ENCODE assay signal across 10 cellular contexts in genomic region chr3:115667175-115668065, GRCh38. TPM values are rescaled to one million over a fixed set of nuclear protein-coding genes. Genes with fewer than 3 reads are reported as not detected.
DNase-seq lines count a peak whose midpoint lies in the region; ATAC-seq, FAIRE-seq and TF ChIP-seq lines count a peak whose summit lies in the region.
"Had no signal": no experiment of that assay in that cellular context is flagged by ENCODE, and none has a peak within 500 bp of the region (broad histone marks: within the 10 kb centered on the region; RNA-seq: fewer than 3 reads in every experiment).

No MANE protein-coding gene starts in this region.

- WGBS in small intestine, 3 donors, result 45 to 72% (median 57%) methylated on average over 2 of the region's 2 CpGs

- no peak overlapping the region for H3K27ac Mint-ChIP-seq in activated CD4-positive, alpha-beta T cell treated with anti-CD3 and anti-CD28 coated beads, Interleukin-2, amount 10 ng/mL, durations not matched to agents 7 days and 5 days
- H3K27ac Mint-ChIP-seq: progenitor cell of endocrine pancreas had no signal

- H3K36me3 ChIP-seq in ACC112 (ENCODE audit: insufficient read depth, low read length), result no peaks in the 10 kb centered on the region
- H3K36me3 ChIP-seq in fibroblast of lung (ENCODE audit: control insufficient read depth, insufficient read depth, low read length), result no peaks in the 10 kb centered on the region
- no peaks in the 10 kb centered on the region for H3K36me3 ChIP-seq in small intestine (ENCODE audit: control insufficient read depth in 2 of 2, insufficient read depth in 2 of 2, low read length in 2 of 2)

- no peaks in the 10 kb centered on the region for H3K36me3 Mint-ChIP-seq in activated CD4-positive, alpha-beta T cell treated with anti-CD3 and anti-CD28 coated beads, Interleukin-2, amount 10 ng/mL, durations not matched to agents 7 days and 5 days (ENCODE audit: low read depth)

- CTCF ChIA-PET in activated CD4-positive, alpha-beta T cell treated with anti-CD3 and anti-CD28 coated beads, Interleukin-2, amount 10 ng/mL, durations not matched to agents 7 days and 5 days (lab: Charles Lee), result interaction anchor here (0.7 kb wide), 1 partner anchor 1921 kb away, joined by 3 read pairs; the partner anchor contains the start of gene ATP6V1A

- no peaks in the 10 kb centered on the region for H3K9me3 Mint-ChIP-seq in activated CD4-positive, alpha-beta T cell treated with anti-CD3 and anti-CD28 coated beads, Interleukin-2, amount 10 ng/mL, durations not matched to agents 7 days and 5 days

- H3K4me2 ChIP-seq in fibroblast of lung (ENCODE audit: extremely low read depth, insufficient read depth, low read length), result no peak overlapping the region

- H3K9me3 ChIP-seq in fibroblast of lung (ENCODE audit: control insufficient read depth, insufficient read depth, low read depth, low read length) (no peaks in the 10 kb centered on the region), small intestine (ENCODE audit: control insufficient read depth, low read depth) (no peaks in the 10 kb centered on the region)

- intact Hi-C loops in Right ventricle myocardium inferior (cut with DNase I), result no loop called here

- H3K4me1 Mint-ChIP-seq in activated CD4-positive, alpha-beta T cell treated with anti-CD3 and anti-CD28 coated beads, Interleukin-2, amount 10 ng/mL, durations not matched to agents 7 days and 5 days, result peaks cover 6% of the 10 kb centered on the region

- ATAC-seq in GM19452 (IDR thresholded peaks at IDR 0.05; ENCODE audit: unreplicated experiment) (peak; percentile 73), Right ventricle myocardium inferior (no peak)

- H3K4me3 ChIP-seq in ACC112 (ENCODE audit: low read depth, low read length) (no peak overlapping the region), fibroblast of lung (replicated peaks in 1 of 4; ENCODE audit: control extremely low read depth in 1 of 4, insufficient read depth in 1 of 4, low read depth in 3 of 4, low read length in 4 of 4) (no peak overlapping the region), small intestine (ENCODE audit: low read depth in 1 of 2, low read length in 2 of 2) (no peak overlapping the region)

- FAIRE-seq in small intestine (lab: Jason Lieb, UNC), result no peak

- peak overlapping the region; percentile 50 for H2AFZ ChIP-seq in ACC112 (ENCODE audit: low read length, unreplicated experiment)
- H2AFZ ChIP-seq in fibroblast of lung (ENCODE audit: low read length), result no peak overlapping the region

- DNase-seq in HT1080 (ENCODE audit: low read depth), result peak; percentile 63
- peak; percentile 40 to 75 for DNase-seq in fibroblast of lung (ENCODE audit: low read depth in 2 of 2)
- DNase-seq in medulla oblongata (ENCODE audit: extremely low spot score), result no peak
- DNase-seq in Right ventricle myocardium inferior (ENCODE audit: missing footprints), result no peak
- no peak for DNase-seq in small intestine
- no peak for DNase-seq in activated CD4-positive, alpha-beta T cell treated with anti-CD3 and anti-CD28 coated beads, Interleukin-2, amount 10 ng/mL, durations not matched to agents 7 days and 5 days
- DNase-seq: cerebellar nuclear complex had no signal

- H3K79me2 ChIP-seq in ACC112 (ENCODE audit: control insufficient read depth, insufficient read depth, low read length, unreplicated experiment) (no peaks in the 10 kb centered on the region), fibroblast of lung (ENCODE audit: control insufficient read depth, insufficient read depth, low read length) (no peaks in the 10 kb centered on the region)

- POLR2A ChIA-PET in activated CD4-positive, alpha-beta T cell treated with anti-CD3 and anti-CD28 coated beads, Interleukin-2, amount 10 ng/mL, durations not matched to agents 7 days and 5 days (lab: Charles Lee), result no interaction called here

- H3K27me3 Mint-ChIP-seq in activated CD4-positive, alpha-beta T cell treated with anti-CD3 and anti-CD28 coated beads, Interleukin-2, amount 10 ng/mL, durations not matched to agents 7 days and 5 days, result peaks cover 8% of the 10 kb centered on the region
- H3K27me3 Mint-ChIP-seq: progenitor cell of endocrine pancreas had no signal

- no peak overlapping the region for H3K4me3 Mint-ChIP-seq in activated CD4-positive, alpha-beta T cell treated with anti-CD3 and anti-CD28 coated beads, Interleukin-2, amount 10 ng/mL, durations not matched to agents 7 days and 5 days

- TF ChIP-seq CTCF in fibroblast of lung (conservative IDR thresholded peaks at IDR 0.05 in 1 of 2, IDR thresholded peaks at IDR 0.05 in 1 of 2; ENCODE audit: low read depth in 1 of 2, low read length in 2 of 2), result peak in 1 of 2 donors; percentile 12

- H4K20me1 ChIP-seq in fibroblast of lung (ENCODE audit: control insufficient read depth, extremely low read depth, insufficient read depth, low read length), result no peaks in the 10 kb centered on the region

- peaks cover 28% of the 10 kb centered on the region for H3K4me1 ChIP-seq in ACC112 (ENCODE audit: control insufficient read depth, insufficient read depth, low read length, unreplicated experiment)
- no peaks in the 10 kb centered on the region for H3K4me1 ChIP-seq in fibroblast of lung (ENCODE audit: control insufficient read depth, extremely low read depth, insufficient read depth, low read length)
- H3K4me1 ChIP-seq in small intestine (ENCODE audit: control insufficient read depth in 2 of 2, insufficient read depth in 1 of 2, low read depth in 1 of 2, low read length in 1 of 2), result no peaks in the 10 kb centered on the region

- H3K27ac ChIP-seq in ACC112 (ENCODE audit: low read depth, low read length) (peak overlapping the region; percentile 50), fibroblast of lung (ENCODE audit: insufficient read depth, low read length) (no peak overlapping the region), small intestine (ENCODE audit: low read depth in 1 of 2, low read length in 1 of 2) (no peak overlapping the region)

- H3K27me3 ChIP-seq in ACC112 (ENCODE audit: insufficient read depth, low read length) (no peaks in the 10 kb centered on the region), fibroblast of lung (ENCODE audit: control insufficient read depth, insufficient read depth, low read length) (no peaks in the 10 kb centered on the region), small intestine (ENCODE audit: control insufficient read depth in 2 of 2, insufficient read depth in 2 of 2, low read length in 2 of 2) (no peaks in the 10 kb centered on the region)

- no peak overlapping the region for H3K9ac ChIP-seq in fibroblast of lung (ENCODE audit: insufficient read depth, low read length)

RNA-seq across cellular contexts. Expression of gene GAP43, which starts 44.1 kb away (rescaled TPM):
- 1.00 and 2.3 TPM in 2 replicates for total RNA-seq in HT1080 (2014; rRNA removed; shearing (Covaris generic))
- 0.83 and 1.2 TPM in 2 replicates for polyA plus RNA-seq in HT1080 (2015; cell fraction: cytosol; rRNA removed)
- 0.38 and 1.2 TPM in 2 replicates for polyA plus RNA-seq in HT1080 (2015; cell fraction: nucleus; rRNA removed)
- under 0.01 and 0.17 TPM in 2 replicates for total RNA-seq in fibroblast of lung
- 0.54 and 2.1 TPM in 2 replicates for polyA plus RNA-seq in fibroblast of lung
- polyA plus RNA-seq in fibroblast of lung (2012), result 0.33 and 1.7 TPM in 2 replicates
- polyA minus RNA-seq in fibroblast of lung (ENCODE audit: low replicate concordance), result not detected in 2 replicates
- 0.22 TPM for total RNA-seq in Right ventricle myocardium inferior
- polyA plus RNA-seq in small intestine, result 10 to 100 TPM in 1 of 3 donors, under 1 TPM in 1, not detected in 1; 0.54 to 22.3 TPM
- not detected for total RNA-seq in activated CD4-positive, alpha-beta T cell treated with anti-CD3 and anti-CD28 coated beads, Interleukin-2, amount 10 ng/mL, durations not matched to agents 7 days and 5 days

Comparison
In these comparisons a context has a peak if more than half of its experiments do, and no peak if none do; other contexts are left out.
1. DNase-seq: peak in HT1080 (single experiment) and fibroblast of lung (2 of 2); none in medulla oblongata (single experiment), Right ventricle myocardium inferior (single experiment), small intestine (single experiment) and activated CD4-positive, alpha-beta T cell treated with anti-CD3 and anti-CD28 coated beads, Interleukin-2, amount 10 ng/mL, durations not matched to agents 7 days and 5 days (single experiment).